Comparison of ENCODE assay signal across 21 cellular contexts in genomic region chr10:115827650-115828049, GRCh38.
DNase-seq lines count a peak whose midpoint lies in the region; ATAC-seq and FAIRE-seq lines count a peak whose summit lies in the region.
"Had no signal": no experiment of that assay in that cellular context is flagged by ENCODE, and none has a peak within 500 bp of the region (broad histone marks: within the 10 kb centered on the region; RNA-seq: fewer than 3 reads in every experiment).

No MANE protein-coding gene starts in this region.

- no peak overlapping the region for H3K23ac ChIP-seq in mesendoderm (ENCODE audit: low read length)

- H4K8ac ChIP-seq in mesendoderm (ENCODE audit: low read depth, low read length): no peak overlapping the region

- no peaks in the 10 kb centered on the region for H3K79me1 ChIP-seq in mesendoderm (ENCODE audit: low read length)

- H3K4me3 ChIP-seq in mesendoderm (ENCODE audit: low read length): no peak overlapping the region
- H3K4me3 ChIP-seq: A549, K562, prostate gland had no signal

- no peak for FAIRE-seq in GM19239 (lab: Jason Lieb, UNC)
- FAIRE-seq: A549, endometrium, H1, K562 had no signal

- no peaks in the 10 kb centered on the region for H3K36me3 ChIP-seq in mesendoderm (ENCODE audit: control insufficient read depth, insufficient read depth, low read length)
- H3K36me3 ChIP-seq: prostate gland had no signal

- DNase-seq in AG08396 (ENCODE audit: low spot score): peak; percentile 18
- peak; percentile 58 for DNase-seq in NCI-H226
- peak; percentile 95 for DNase-seq in glomerular visceral epithelial cell (ENCODE audit: extremely low spot score)
- DNase-seq in mesendoderm: peak; percentile 17
- DNase-seq in DMS114 treated with DMSO at 0.1 percent for 48 hours (lab: John Stamatoyannopoulos, UW; ENCODE audit: unreplicated experiment): no peak
- DNase-seq in GM19239 (ENCODE audit: insufficient read length, low spot score): no peak
- DNase-seq: activated CD8-positive, alpha-beta memory T cell treated with anti-CD3 and anti-CD28 coated beads, Interleukin-2, amount 50 U/mL, for 4 hours; activated effector memory CD4-positive, alpha-beta T cell treated with Interleukin-2 at 50 U/mL for 16 hours; cortex of kidney; GDM1; MV-4-11; NCI-H187 had no signal

- WGBS in mesendoderm (ENCODE audit: extremely low coverage, insufficient coverage, low lambda C conversion rate): no CpG with 5 or more reads among the region's 5 CpGs

- no peak overlapping the region for H3K4me2 ChIP-seq in mesendoderm (ENCODE audit: low read length)
- H3K4me2 ChIP-seq: A549 had no signal

- no peak overlapping the region for H3K56ac ChIP-seq in mesendoderm (ENCODE audit: low read length)

- H3K4ac ChIP-seq in mesendoderm (ENCODE audit: low read depth, low read length): no peak overlapping the region

- H3K79me2 ChIP-seq in mesendoderm (ENCODE audit: control insufficient read depth, insufficient read depth, low read length): no peaks in the 10 kb centered on the region

- no peak overlapping the region for H2AK5ac ChIP-seq in mesendoderm (ENCODE audit: low read length)

- H2BK15ac ChIP-seq in mesendoderm (replicated peaks; ENCODE audit: low read depth): no peak overlapping the region

- ATAC-seq in GM18873 (IDR thresholded peaks at IDR 0.05; ENCODE audit: low FRiP score, unreplicated experiment) (no peak), GM18907 (IDR thresholded peaks at IDR 0.05; ENCODE audit: unreplicated experiment) (no peak)
- ATAC-seq: A549, K562 had no signal

- no peak overlapping the region for H3K18ac ChIP-seq in mesendoderm (ENCODE audit: low read length)

- H3K4me1 ChIP-seq in mesendoderm (ENCODE audit: control insufficient read depth, low read depth, low read length): no peaks in the 10 kb centered on the region
- H3K4me1 ChIP-seq: prostate gland had no signal

- no peak overlapping the region for H3K9ac ChIP-seq in mesendoderm (ENCODE audit: low read length)

- H3K27ac ChIP-seq in mesendoderm (ENCODE audit: low read depth, low read length): no peak overlapping the region
- H3K27ac ChIP-seq: A549, C4-2B, prostate gland, VCaP had no signal

- H2BK120ac ChIP-seq in mesendoderm (ENCODE audit: low read depth, low read length): no peak overlapping the region

- H4K5ac ChIP-seq in mesendoderm (ENCODE audit: low read length): no peak overlapping the region

- H2BK5ac ChIP-seq in mesendoderm (ENCODE audit: low read length): no peak overlapping the region

- no peaks in the 10 kb centered on the region for H3K27me3 ChIP-seq in mesendoderm (ENCODE audit: insufficient read depth, low read length, poor library complexity)

Comparison
In these comparisons a context has a peak if more than half of its experiments do, and no peak if none do; other contexts are left out.
1. DNase-seq: peak in AG08396 (single experiment), NCI-H226 (single experiment), glomerular visceral epithelial cell (single experiment) and mesendoderm (single experiment); none in DMS114 treated with DMSO at 0.1 percent for 48 hours (single experiment) and GM19239 (single experiment).